25 cellular contexts compared by ENCODE assay signal in genomic region chr7:117163101-117163500, GRCh38.
"Had no signal": no experiment of that assay in that cellular context is flagged by ENCODE, and none has a peak within 500 bp of the region (broad histone marks: within the 10 kb centered on the region; RNA-seq: fewer than 3 reads in every experiment).

No MANE protein-coding gene starts in this region.

- H3K27ac ChIP-seq: ascending aorta, foreskin keratinocyte, heart right ventricle, ovary, right lobe of liver, testis, transverse colon had no signal

- H3K4me3 Mint-ChIP-seq: activated CD4-positive, alpha-beta memory T cell treated with anti-CD3 and anti-CD28 coated beads for 36 hours; activated naive CD4-positive, alpha-beta T cell treated with anti-CD3 and anti-CD28 coated beads for 36 hours; activated naive CD8-positive, alpha-beta T cell treated with anti-CD3 and anti-CD28 coated beads, Interleukin-2, amount 10 ng/mL, durations not matched to agents 7 days and 5 days; activated T-helper 1 cell treated with anti-CD3 and anti-CD28 coated beads, Interleukin-12 subunit alpha, Interleukin-12 subunit beta, Interleukin-2, Interleukin-4 antibody, amounts not matched to agents 30 ng/mL and 10 ng/mL and 1 ng/mL, durations not matched to agents 14 hours and 24 hours and 36 hours; naive thymus-derived CD4-positive, alpha-beta T cell had no signal

- H3K4me1 ChIP-seq: foreskin keratinocyte, testis had no signal

- H3K9me3 Mint-ChIP-seq: activated CD4-positive, alpha-beta memory T cell treated with anti-CD3 and anti-CD28 coated beads for 36 hours; activated naive CD4-positive, alpha-beta T cell treated with anti-CD3 and anti-CD28 coated beads for 36 hours; activated naive CD8-positive, alpha-beta T cell treated with anti-CD3 and anti-CD28 coated beads, Interleukin-2, amount 10 ng/mL, durations not matched to agents 7 days and 5 days; activated T-helper 1 cell treated with anti-CD3 and anti-CD28 coated beads, Interleukin-12 subunit alpha, Interleukin-12 subunit beta, Interleukin-2, Interleukin-4 antibody, amounts not matched to agents 30 ng/mL and 10 ng/mL and 1 ng/mL, durations not matched to agents 14 hours and 24 hours and 36 hours; naive thymus-derived CD4-positive, alpha-beta T cell had no signal

- H3K36me3 Mint-ChIP-seq: activated naive CD8-positive, alpha-beta T cell treated with anti-CD3 and anti-CD28 coated beads, Interleukin-2, amount 10 ng/mL, durations not matched to agents 7 days and 5 days; naive thymus-derived CD4-positive, alpha-beta T cell had no signal

- DNase-seq: activated CD4-positive, alpha-beta memory T cell treated with anti-CD3 and anti-CD28 coated beads for 36 hours; activated CD4-positive, alpha-beta T cell treated with anti-CD3 and anti-CD28 coated beads for 48 hours; activated CD4-positive, CD25-positive, alpha-beta regulatory T cell; activated CD8-positive, alpha-beta memory T cell treated with anti-CD3 and anti-CD28 coated beads, Interleukin-2, amount 50 U/mL, for 4 hours; activated effector memory CD4-positive, alpha-beta T cell treated with anti-CD3 and anti-CD28 coated beads, Interleukin-2, amount 50 U/mL, for 16 hours; activated naive CD4-positive, alpha-beta T cell treated with anti-CD3 and anti-CD28 coated beads for 36 hours; activated naive CD8-positive, alpha-beta T cell treated with anti-CD3 and anti-CD28 coated beads, Interleukin-2, amount 10 ng/mL, durations not matched to agents 7 days and 5 days; activated T-cell treated with anti-CD3 and anti-CD28 coated beads, Interleukin-2, amount 50 U/mL, for 1 hour; caudate nucleus; cortex of kidney; foreskin keratinocyte; heart right ventricle; midbrain; naive thymus-derived CD4-positive, alpha-beta T cell; ovary; right lobe of liver; stimulated activated CD4-positive, alpha-beta T cell treated with anti-CD3 and anti-CD28 coated beads, Interleukin-2, amount 100 ng/mL, for 48 hours; stimulated activated naive CD4-positive, alpha-beta T cell treated with Interleukin-2 at 50 U/mL for 16 hours; testis; transverse colon had no signal

- H3K4me1 Mint-ChIP-seq: activated naive CD8-positive, alpha-beta T cell treated with anti-CD3 and anti-CD28 coated beads, Interleukin-2, amount 10 ng/mL, durations not matched to agents 7 days and 5 days; naive thymus-derived CD4-positive, alpha-beta T cell had no signal

- H3K4me3 ChIP-seq: ascending aorta, heart right ventricle, ovary, right lobe of liver, testis, transverse colon had no signal

- H3K36me3 ChIP-seq: heart right ventricle, ovary, right lobe of liver, transverse colon had no signal

- H3K27me3 Mint-ChIP-seq: activated CD4-positive, alpha-beta memory T cell treated with anti-CD3 and anti-CD28 coated beads for 36 hours; progenitor cell of endocrine pancreas had no signal

- FAIRE-seq: endothelial cell of umbilical vein, urothelium cell line had no signal

- H3K9me3 ChIP-seq: ascending aorta, heart right ventricle, ovary, right lobe of liver, testis, transverse colon had no signal

- H3K27me3 ChIP-seq: ascending aorta, foreskin keratinocyte, heart right ventricle, ovary, right lobe of liver, testis, transverse colon had no signal

- ATAC-seq: foreskin keratinocyte; heart right ventricle; naive thymus-derived CD4-positive, alpha-beta T cell; right lobe of liver had no signal

- H3K27ac Mint-ChIP-seq: activated CD4-positive, alpha-beta memory T cell treated with anti-CD3 and anti-CD28 coated beads for 36 hours; activated naive CD4-positive, alpha-beta T cell treated with anti-CD3 and anti-CD28 coated beads for 36 hours; activated naive CD8-positive, alpha-beta T cell treated with anti-CD3 and anti-CD28 coated beads, Interleukin-2, amount 10 ng/mL, durations not matched to agents 7 days and 5 days; activated T-helper 1 cell treated with anti-CD3 and anti-CD28 coated beads, Interleukin-12 subunit alpha, Interleukin-12 subunit beta, Interleukin-2, Interleukin-4 antibody, amounts not matched to agents 30 ng/mL and 10 ng/mL and 1 ng/mL, durations not matched to agents 14 hours and 24 hours and 36 hours; naive thymus-derived CD4-positive, alpha-beta T cell; progenitor cell of endocrine pancreas had no signal
